Comparison of ENCODE assay signal across 37 cellular contexts in genomic region chr12:73769337-73769736, GRCh38.
"Had no signal": no experiment of that assay in that cellular context is flagged by ENCODE, and none has a peak within 500 bp of the region (broad histone marks: within the 10 kb centered on the region; RNA-seq: fewer than 3 reads in every experiment).

No MANE protein-coding gene starts in this region.

- H3K27me3 ChIP-seq: MG63 had no signal

- H3K4me1 Mint-ChIP-seq: activated CD4-positive, alpha-beta memory T cell treated with anti-CD3 and anti-CD28 coated beads, Interleukin-2, amount 10 ng/mL, durations not matched to agents 7 days and 5 days; activated CD8-positive, alpha-beta memory T cell treated with anti-CD3 and anti-CD28 coated beads, Interleukin-2, amount 10 ng/mL, durations not matched to agents 7 days and 5 days; activated naive CD4-positive, alpha-beta T cell treated with anti-CD3 and anti-CD28 coated beads, Interleukin-2, amount 10 ng/mL, durations not matched to agents 7 days and 5 days; activated naive CD8-positive, alpha-beta T cell treated with anti-CD3 and anti-CD28 coated beads, Interleukin-2, amount 50 U/mL, for 24 hours; brain had no signal

- H3K4me3 ChIP-seq: MG63, PC-9 had no signal

- H3K36me3 ChIP-seq: MG63, WERI-Rb-1 had no signal

- H3K27ac Mint-ChIP-seq: activated CD4-positive, alpha-beta memory T cell treated with anti-CD3 and anti-CD28 coated beads, Interleukin-2, amount 10 ng/mL, durations not matched to agents 7 days and 5 days; activated CD8-positive, alpha-beta memory T cell treated with anti-CD3 and anti-CD28 coated beads, Interleukin-2, amount 10 ng/mL, durations not matched to agents 7 days and 5 days; activated naive CD4-positive, alpha-beta T cell treated with anti-CD3 and anti-CD28 coated beads, Interleukin-2, amount 10 ng/mL, durations not matched to agents 7 days and 5 days; activated naive CD8-positive, alpha-beta T cell; activated naive CD8-positive, alpha-beta T cell treated with anti-CD3 and anti-CD28 coated beads, Interleukin-2, amount 50 U/mL, for 24 hours; brain had no signal

- H3K4me3 Mint-ChIP-seq: activated CD4-positive, alpha-beta memory T cell treated with anti-CD3 and anti-CD28 coated beads, Interleukin-2, amount 10 ng/mL, durations not matched to agents 7 days and 5 days; activated CD8-positive, alpha-beta memory T cell treated with anti-CD3 and anti-CD28 coated beads, Interleukin-2, amount 10 ng/mL, durations not matched to agents 7 days and 5 days; activated naive CD4-positive, alpha-beta T cell treated with anti-CD3 and anti-CD28 coated beads, Interleukin-2, amount 10 ng/mL, durations not matched to agents 7 days and 5 days; activated naive CD8-positive, alpha-beta T cell; activated naive CD8-positive, alpha-beta T cell treated with anti-CD3 and anti-CD28 coated beads, Interleukin-2, amount 50 U/mL, for 24 hours; brain had no signal

- H3K27me3 Mint-ChIP-seq: activated CD4-positive, alpha-beta memory T cell treated with anti-CD3 and anti-CD28 coated beads, Interleukin-2, amount 10 ng/mL, durations not matched to agents 7 days and 5 days; activated CD8-positive, alpha-beta memory T cell treated with anti-CD3 and anti-CD28 coated beads, Interleukin-2, amount 10 ng/mL, durations not matched to agents 7 days and 5 days; activated naive CD4-positive, alpha-beta T cell treated with anti-CD3 and anti-CD28 coated beads, Interleukin-2, amount 10 ng/mL, durations not matched to agents 7 days and 5 days; activated naive CD8-positive, alpha-beta T cell; activated naive CD8-positive, alpha-beta T cell treated with anti-CD3 and anti-CD28 coated beads, Interleukin-2, amount 50 U/mL, for 24 hours; brain had no signal

- DNase-seq: activated CD4-positive, alpha-beta memory T cell treated with anti-CD3 and anti-CD28 coated beads, Interleukin-2, amount 10 ng/mL, durations not matched to agents 7 days and 5 days; activated CD4-positive, alpha-beta T cell treated with anti-CD3 and anti-CD28 coated beads for 1 hour; activated CD4-positive, alpha-beta T cell treated with anti-CD3 and anti-CD28 coated beads for 48 hours; activated CD4-positive, CD25-positive, alpha-beta regulatory T cell; activated CD8-positive, alpha-beta memory T cell treated with anti-CD3 and anti-CD28 coated beads for 24 hours; activated CD8-positive, alpha-beta memory T cell treated with anti-CD3 and anti-CD28 coated beads, Interleukin-2, amount 10 ng/mL, durations not matched to agents 7 days and 5 days; activated CD8-positive, alpha-beta memory T cell treated with anti-CD3 and anti-CD28 coated beads, Interleukin-2, amount 50 U/mL, for 48 hours; activated effector memory CD4-positive, alpha-beta T cell treated with Interleukin-2 at 50 U/mL for 16 hours; activated naive CD4-positive, alpha-beta T cell treated with anti-CD3 and anti-CD28 coated beads, Interleukin-2, amount 10 ng/mL, durations not matched to agents 7 days and 5 days; activated naive CD8-positive, alpha-beta T cell treated with anti-CD3 and anti-CD28 coated beads, Interleukin-2, amount 50 U/mL, for 24 hours; activated T-cell treated with anti-CD3 and anti-CD28 coated beads, Interleukin-2, amount 50 U/mL, for 48 hours; anterior cingulate cortex; caudate nucleus; cerebellar nuclear complex; MV-4-11; NCI-H1092; NCI-H1417; NCI-H146; NCI-H187; NCI-H2029 treated with DMSO at 0.1 percent for 48 hours; NCI-H2107; NCI-H2171; NCI-H510A; NCI-H526; NCI-H748 treated with DMSO at 0.1 percent for 48 hours; PC-9; SIG-M5; T-helper 1 cell; T-helper 2 cell; T-helper 9 cell; WERI-Rb-1 had no signal

- H3K27ac ChIP-seq: PC-9, RWPE1, WERI-Rb-1 had no signal

- H3K9me3 Mint-ChIP-seq: activated CD4-positive, alpha-beta memory T cell treated with anti-CD3 and anti-CD28 coated beads, Interleukin-2, amount 10 ng/mL, durations not matched to agents 7 days and 5 days; activated naive CD4-positive, alpha-beta T cell treated with anti-CD3 and anti-CD28 coated beads, Interleukin-2, amount 10 ng/mL, durations not matched to agents 7 days and 5 days had no signal

- ATAC-seq: activated CD8-positive, alpha-beta memory T cell treated with anti-CD3 and anti-CD28 coated beads, Interleukin-2, amount 10 ng/mL, durations not matched to agents 7 days and 5 days; activated naive CD8-positive, alpha-beta T cell treated with anti-CD3 and anti-CD28 coated beads, Interleukin-2, amount 50 U/mL, for 24 hours; Right ventricle myocardium inferior; SK-N-SH treated with all-trans-retinoic acid at 6 μM for 48 hours had no signal

- H3K36me3 Mint-ChIP-seq: activated CD8-positive, alpha-beta memory T cell treated with anti-CD3 and anti-CD28 coated beads, Interleukin-2, amount 10 ng/mL, durations not matched to agents 7 days and 5 days; activated naive CD4-positive, alpha-beta T cell treated with anti-CD3 and anti-CD28 coated beads, Interleukin-2, amount 10 ng/mL, durations not matched to agents 7 days and 5 days; activated naive CD8-positive, alpha-beta T cell; brain had no signal
